Comparison of ENCODE assay signal across 8 cellular contexts in the genomic region with DNA sequence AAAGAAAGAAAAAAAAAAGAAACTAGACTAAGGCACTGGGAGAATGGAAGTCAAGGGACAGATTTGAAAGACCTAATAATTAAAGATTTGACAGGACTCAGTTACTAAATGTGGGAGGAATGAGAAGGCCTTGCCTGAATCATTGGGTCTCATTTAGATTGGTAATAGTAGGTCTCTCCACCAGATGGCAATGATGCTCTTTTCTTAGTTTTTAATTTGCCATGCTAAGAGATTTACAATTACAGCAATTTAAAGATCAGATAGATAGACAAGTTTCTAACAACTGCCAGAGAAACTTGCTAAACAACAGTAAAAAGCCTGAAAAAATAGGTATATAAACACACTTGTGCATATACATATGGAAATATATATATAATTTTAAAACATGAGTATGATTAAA. TPM values are rescaled to one million over a fixed set of nuclear protein-coding genes. Genes with fewer than 3 reads are reported as not detected.
A peak's percentile ranks its signal among the peaks of the same experiment; 100 is the strongest.
DNase-seq lines count a peak whose midpoint lies in the region; ATAC-seq and TF ChIP-seq lines count a peak whose summit lies in the region.

No MANE protein-coding gene starts in this region.

- H3K9me3 ChIP-seq in WERI-Rb-1 (ENCODE audit: severe bottlenecking), result no peaks in the 10 kb centered on the region
- no peaks in the 10 kb centered on the region for H3K9me3 ChIP-seq in upper lobe of left lung

- DNase-seq in Daoy (ENCODE audit: low read depth) (peak; percentile 31), KBM-7 (peak; percentile 63), WERI-Rb-1 (no peak), iPS-NIHi11 (ENCODE audit: low spot score) (peak; percentile 37), upper lobe of left lung (no peak), cortex of kidney (lab: John Stamatoyannopoulos, UW) (no peak), GF-D8 (lab: John Stamatoyannopoulos, UW) (no peak)
- no peak for DNase-seq in effector CD4-positive, alpha-beta T cell

- H3K36me3 ChIP-seq in WERI-Rb-1, result no peaks in the 10 kb centered on the region; the same call in 1 of the 2 replicates
- H3K36me3 ChIP-seq in upper lobe of left lung, result peaks cover 0 to 12% (median under 1%) of the 10 kb centered on the region in 4 donors

- in situ Hi-C loops in KBM-7 (cut with MboI; ENCODE audit: low pct_unique_long_range_greater_than_20kb, low sequenced_read_pairs), result loop anchor here (25.0 kb wide), 1 partner anchor 620 kb away; no protein-coding TSS in a partner anchor

- no peak for TF ChIP-seq POLR2A in upper lobe of left lung (IDR thresholded peaks at IDR 0.05)

- H3K27ac ChIP-seq in WERI-Rb-1 (no peak overlapping the region), upper lobe of left lung (no peak overlapping the region)

- no peak for TF ChIP-seq EP300 in upper lobe of left lung (IDR thresholded peaks at IDR 0.05)

- TF ChIP-seq CTCF in WERI-Rb-1 (IDR thresholded peaks at IDR 0.05; ENCODE audit: low read depth, low read length) (peak; percentile 55), upper lobe of left lung (IDR thresholded peaks at IDR 0.05) (peak; percentile 32 to 67 (median 48))

- no peak overlapping the region for H3K4me3 ChIP-seq in WERI-Rb-1 (ENCODE audit: low read depth, low read length)
- H3K4me3 ChIP-seq in upper lobe of left lung, result no peak overlapping the region

- H3K27me3 ChIP-seq in WERI-Rb-1 (ENCODE audit: insufficient read depth, low read depth, severe bottlenecking) (no peaks in the 10 kb centered on the region), upper lobe of left lung (no peaks in the 10 kb centered on the region)

- no peaks in the 10 kb centered on the region for H3K4me1 ChIP-seq in upper lobe of left lung

- ATAC-seq in upper lobe of left lung (ENCODE audit: low FRiP score in 2 of 2), result no peak

RNA-seq across cellular contexts. Expression of a gene that starts 15.3 kb away (rescaled TPM):
- total RNA-seq in Daoy (2014; rRNA removed; shearing (Covaris generic)), result 29.9 and 30.5 TPM in 2 replicates
- total RNA-seq in upper lobe of left lung, result 10 to 100 TPM in 4 of 6 donors, 1 to 10 TPM in 2; 8.2 to 30.8 (median 13.1) TPM

RNA-seq across cellular contexts. Expression of a gene that starts 15.5 kb away (rescaled TPM):
- 16.5 and 16.7 TPM in 2 replicates for total RNA-seq in Daoy (2014; rRNA removed; shearing (Covaris generic))
- total RNA-seq in upper lobe of left lung, result 10 to 100 TPM in 4 of 6 donors, 1 to 10 TPM in 2; 1.6 to 23.2 (median 15.1) TPM

Comparison
In these comparisons a context has a peak if more than half of its experiments do, and no peak if none do; other contexts are left out.
1. DNase-seq: peak in Daoy (single experiment), KBM-7 (single experiment) and iPS-NIHi11 (single experiment); none in WERI-Rb-1 (single experiment), upper lobe of left lung (0 of 2), cortex of kidney (single experiment), effector CD4-positive, alpha-beta T cell (single experiment) and GF-D8 (single experiment).